Comparison of ENCODE assay signal across 25 cellular contexts in the genomic region with DNA sequence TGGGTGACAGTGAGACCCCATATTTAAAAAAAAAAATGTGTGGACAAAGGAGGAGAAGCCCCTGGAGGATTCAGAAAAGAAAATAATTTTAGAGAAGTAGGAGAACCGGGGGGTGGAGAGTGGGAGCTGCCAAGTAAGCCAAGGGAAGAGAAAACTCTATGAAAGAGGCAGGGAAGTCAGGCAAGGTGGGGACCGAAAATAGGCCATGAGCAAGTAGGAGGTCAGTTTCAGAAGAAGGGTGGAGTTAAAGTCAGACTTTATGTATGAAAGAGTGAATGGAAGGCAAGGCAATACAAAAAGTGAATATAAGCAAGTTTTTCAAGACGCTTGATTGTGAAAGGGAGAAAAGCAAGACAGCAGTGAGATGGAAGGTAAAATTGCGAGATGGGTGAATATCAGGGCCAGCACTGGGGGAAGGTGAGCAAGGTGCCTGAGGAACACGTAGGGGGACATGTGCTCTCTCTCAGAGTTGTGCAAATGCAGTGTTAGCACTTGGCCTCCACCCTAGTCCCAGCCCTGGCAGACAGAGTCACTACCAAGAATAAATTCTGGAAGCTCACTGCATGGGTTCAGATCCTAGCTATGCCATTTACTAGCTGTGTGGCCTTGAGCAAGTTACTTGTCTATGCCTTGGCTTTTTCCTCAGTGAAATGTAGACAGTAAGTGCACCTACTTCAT. TPM values are rescaled to one million over a fixed set of nuclear protein-coding genes. Genes with fewer than 3 reads are reported as not detected.
A peak's percentile ranks its signal among the peaks of the same experiment; 100 is the strongest.
DNase-seq lines count a peak whose midpoint lies in the region; ATAC-seq and TF ChIP-seq lines count a peak whose summit lies in the region.
"Had no signal": no experiment of that assay in that cellular context is flagged by ENCODE, and none has a peak within 500 bp of the region (broad histone marks: within the 10 kb centered on the region; RNA-seq: fewer than 3 reads in every experiment).

No MANE protein-coding gene starts in this region.

- 84 to 89% methylated on average over 5 of the region's 5 CpGs for WGBS in tibial nerve, 2 donors

- H3K27ac ChIP-seq in MM.1S (ENCODE audit: low read length) (peak overlapping the region; percentile 7; the same call in 1 of the 2 replicates), osteoblast (ENCODE audit: low read depth, low read length) (peak overlapping the region; percentile 87), tibial nerve (no peak overlapping the region)
- H3K27ac ChIP-seq: BLaER1, neural progenitor cell, parathyroid adenoma, Peyer's patch, right atrium auricular region, upper lobe of left lung had no signal

- no peak for TF ChIP-seq POLR2A in tibial nerve (IDR thresholded peaks at IDR 0.05)

- no peak for TF ChIP-seq CTCF in HFFc6 (IDR thresholded peaks at IDR 0.05)
- no peak for TF ChIP-seq CTCF in MM.1S (IDR thresholded peaks at IDR 0.05; ENCODE audit: low read length)
- TF ChIP-seq CTCF in osteoblast (IDR thresholded peaks at IDR 0.05; ENCODE audit: extremely low read depth, low read depth, low read length) = no peak
- no peak for TF ChIP-seq CTCF in tibial nerve (IDR thresholded peaks at IDR 0.05)

- H3K4me3 Mint-ChIP-seq in HFFc6 = peak overlapping the region; percentile 50; the same call in 1 of the 2 replicates
- H3K4me3 Mint-ChIP-seq: activated T-helper 1 cell treated with anti-CD3 and anti-CD28 coated beads, Interleukin-12 subunit alpha, Interleukin-12 subunit beta, Interleukin-2, Interleukin-4 antibody, amounts not matched to agents 30 ng/mL and 10 ng/mL and 1 ng/mL, durations not matched to agents 14 hours and 24 hours and 36 hours; immature natural killer cell; memory B cell; neural progenitor cell had no signal

- ATAC-seq in GM21360 (IDR thresholded peaks at IDR 0.05; ENCODE audit: unreplicated experiment) = no peak
- ATAC-seq: left colon had no signal

- peak overlapping the region; percentile 94 for H3K27ac Mint-ChIP-seq in HFFc6
- H3K27ac Mint-ChIP-seq: immature natural killer cell, memory B cell, neural progenitor cell had no signal

- DNase-seq in HFFc6 (no peak), MM.1S (no peak), adipocyte (ENCODE audit: low read depth) (no peak), osteoblast (ENCODE audit: insufficient read length, low spot score, missing footprints) (no peak), tibial nerve (ENCODE audit: low spot score in 2 of 2) (no peak), Kasumi-1 (lab: John Stamatoyannopoulos, UW) (no peak)
- DNase-seq: activated CD4-positive, alpha-beta T cell treated with anti-CD3 and anti-CD28 coated beads, Interleukin-2, amount 50 U/mL, for 4 hours; activated CD8-positive, alpha-beta memory T cell treated with anti-CD3 and anti-CD28 coated beads, Interleukin-2, amount 50 U/mL, for 48 hours; activated naive CD4-positive, alpha-beta T cell treated with anti-CD3 and anti-CD28 coated beads, Interleukin-2, amount 50 U/mL, for 16 hours; immature natural killer cell; left colon; NCI-H1436 treated with DMSO at 0.1 percent for 48 hours; NCI-H69; Peyer's patch; stimulated activated CD4-positive, alpha-beta T cell treated with anti-CD3 and anti-CD28 coated beads, Interleukin-12 subunit alpha, Interleukin-12 subunit beta, amount 100 ng/mL, for 4 hours; stimulated activated CD4-positive, alpha-beta T cell treated with anti-CD3 and anti-CD28 coated beads, Interleukin-2, amount 100 ng/mL, for 48 hours; upper lobe of left lung had no signal

- H3K79me2 ChIP-seq in MM.1S (ENCODE audit: low read length) (peaks cover 45% of the 10 kb centered on the region), osteoblast (ENCODE audit: insufficient read depth, low read length) (peaks cover 5% of the 10 kb centered on the region)

- peaks cover 66% of the 10 kb centered on the region for H3K4me1 Mint-ChIP-seq in HFFc6 (ENCODE audit: low read depth)
- H3K4me1 Mint-ChIP-seq: neural progenitor cell had no signal

- no peaks in the 10 kb centered on the region for H3F3A ChIP-seq in MM.1S (ENCODE audit: insufficient read depth, low read length)

- H3K36me3 ChIP-seq in MM.1S (replicated peaks; ENCODE audit: insufficient read depth, low read length) (0 out of 2 replicates have a peak, but pooled peaks cover 2% of the 10 kb centered on the region), adipocyte (ENCODE audit: control insufficient read depth, insufficient read depth, low read length, severe bottlenecking) (peaks cover 6% of the 10 kb centered on the region), osteoblast (ENCODE audit: insufficient read depth, low read length) (peaks cover 6% of the 10 kb centered on the region), tibial nerve (peaks cover 0 to 57% (median 0%) of the 10 kb centered on the region in 3 donors)
- H3K36me3 ChIP-seq: neural progenitor cell, right atrium auricular region had no signal

- H3K9me3 ChIP-seq in MM.1S (replicated peaks; ENCODE audit: insufficient read depth, low read length) (no peaks in the 10 kb centered on the region), adipocyte (ENCODE audit: control insufficient read depth, low read length) (no peaks in the 10 kb centered on the region), osteoblast (ENCODE audit: low read depth, low read length) (no peaks in the 10 kb centered on the region), tibial nerve (no peaks in the 10 kb centered on the region)
- H3K9me3 ChIP-seq: BLaER1, HAP-1, Peyer's patch, right atrium auricular region, upper lobe of left lung had no signal

- no peaks in the 10 kb centered on the region; the same call in 1 of the 2 replicates for H3K27me3 Mint-ChIP-seq in HFFc6 (ENCODE audit: insufficient read depth)
- H3K27me3 Mint-ChIP-seq: memory B cell had no signal

- no peaks in the 10 kb centered on the region for H3K9me2 ChIP-seq in MM.1S (replicated peaks; ENCODE audit: insufficient read depth, low read length)

- H3K9ac ChIP-seq in MM.1S (ENCODE audit: low read length) (no peak overlapping the region), adipocyte (ENCODE audit: low read length) (peak overlapping the region; percentile 69)
- H3K9ac ChIP-seq: BLaER1, neural progenitor cell, parathyroid adenoma had no signal

- no peaks in the 10 kb centered on the region for H3K9me3 Mint-ChIP-seq in HFFc6
- H3K9me3 Mint-ChIP-seq: activated T-helper 1 cell treated with anti-CD3 and anti-CD28 coated beads, Interleukin-12 subunit alpha, Interleukin-12 subunit beta, Interleukin-2, Interleukin-4 antibody, amounts not matched to agents 30 ng/mL and 10 ng/mL and 1 ng/mL, durations not matched to agents 14 hours and 24 hours and 36 hours; immature natural killer cell; memory B cell; neural progenitor cell had no signal

- H3K36me3 Mint-ChIP-seq in HFFc6 (ENCODE audit: low read depth) = peaks cover 19% of the 10 kb centered on the region

- H3K4me1 ChIP-seq in MM.1S (ENCODE audit: low read length) = peaks cover 19% of the 10 kb centered on the region
- H3K4me1 ChIP-seq in adipocyte (ENCODE audit: control insufficient read depth, insufficient read depth, low read length) = peaks cover 53% of the 10 kb centered on the region
- H3K4me1 ChIP-seq in osteoblast (ENCODE audit: insufficient read depth, low read length) = peaks cover 34% of the 10 kb centered on the region
- peaks cover 0 to 12% (median 0%) of the 10 kb centered on the region in 4 donors for H3K4me1 ChIP-seq in tibial nerve
- H3K4me1 ChIP-seq: BLaER1, HAP-1, neural progenitor cell, parathyroid adenoma, Peyer's patch, right atrium auricular region, upper lobe of left lung had no signal

- no peak for TF ChIP-seq EP300 in tibial nerve (IDR thresholded peaks at IDR 0.05)

- peak overlapping the region; percentile 41 for H3K4me2 ChIP-seq in MM.1S (ENCODE audit: low read depth, low read length)
- H3K4me2 ChIP-seq in osteoblast (ENCODE audit: insufficient read depth, low read length) = peak overlapping the region; percentile 73
- H3K4me2 ChIP-seq: BLaER1, neural progenitor cell had no signal

- H3K4me3 ChIP-seq in MM.1S (ENCODE audit: low read length) = no peak overlapping the region
- H3K4me3 ChIP-seq in adipocyte (ENCODE audit: low read length) = peak overlapping the region; percentile 32
- H3K4me3 ChIP-seq in osteoblast (ENCODE audit: insufficient read depth, low read length) = no peak overlapping the region
- no peak overlapping the region for H3K4me3 ChIP-seq in tibial nerve
- H3K4me3 ChIP-seq: BLaER1, HAP-1, neural progenitor cell, Peyer's patch, right atrium auricular region, upper lobe of left lung had no signal

- H3K27me3 ChIP-seq in MM.1S (replicated peaks; ENCODE audit: insufficient read depth, low read length) = no peaks in the 10 kb centered on the region
- no peaks in the 10 kb centered on the region for H3K27me3 ChIP-seq in adipocyte (replicated peaks; ENCODE audit: control insufficient read depth, insufficient read depth, low read length)
- no peaks in the 10 kb centered on the region for H3K27me3 ChIP-seq in osteoblast (ENCODE audit: insufficient read depth, low read length)
- H3K27me3 ChIP-seq in tibial nerve = no peaks in the 10 kb centered on the region
- H3K27me3 ChIP-seq: BLaER1, neural progenitor cell, Peyer's patch, right atrium auricular region, upper lobe of left lung had no signal

- no peak overlapping the region for H2AFZ ChIP-seq in MM.1S (ENCODE audit: low read length)
- H2AFZ ChIP-seq in osteoblast (ENCODE audit: low read length) = no peak overlapping the region
- H2AFZ ChIP-seq: neural progenitor cell, parathyroid adenoma had no signal

- H4K20me1 ChIP-seq in MM.1S (ENCODE audit: insufficient read depth, low read length) (no peaks in the 10 kb centered on the region), osteoblast (ENCODE audit: insufficient read depth, low read length) (peaks cover 6% of the 10 kb centered on the region)
- H4K20me1 ChIP-seq: BLaER1 had no signal

RNA-seq across cellular contexts. Expression of a gene that starts 6.7 kb away (rescaled TPM):
- 1 to 10 TPM; 5.4 to 7.0 (median 6.0) TPM for total RNA-seq in HFFc6 (2021; fragmentation: NEBNext Ultra II Directional; extraction: Animal tissue kit (Norgen Biotek cat#: 25700))
- total RNA-seq in osteoblast (8.0 and 9.8 TPM in 2 replicates), tibial nerve (10 to 100 TPM; 13.5 to 51.6 (median 25.3) TPM)

RNA-seq across cellular contexts. Expression of a gene that starts 6.9 kb away (rescaled TPM):
- 100 to 1,000 TPM; 152 to 190 (median 168) TPM for total RNA-seq in HFFc6 (2021; fragmentation: NEBNext Ultra II Directional; extraction: Animal tissue kit (Norgen Biotek cat#: 25700))
- total RNA-seq in osteoblast (10.9 and 43.9 TPM in 2 replicates), tibial nerve (10 to 100 TPM; 28.3 to 95.7 (median 61.7) TPM)

RNA-seq across cellular contexts. Expression of a gene that starts 46.5 kb away (rescaled TPM):
- total RNA-seq in HFFc6 (2021; fragmentation: NEBNext Ultra II Directional; extraction: Animal tissue kit (Norgen Biotek cat#: 25700)) = 1 to 10 TPM; 7.6 to 8.9 (median 8.4) TPM
- total RNA-seq in osteoblast (6.9 and 8.3 TPM in 2 replicates), tibial nerve (10 to 100 TPM in 3 of 4 donors, 1 to 10 TPM in 1; 5.0 to 20.2 (median 12.7) TPM)

Comparison
In these comparisons a context has a peak if more than half of its experiments do, and no peak if none do; other contexts are left out.
1. H3K27ac ChIP-seq: peak in MM.1S (single experiment) and osteoblast (single experiment); none in tibial nerve (0 of 4).